ENCODE assay signal across 8 cellular contexts in the genomic region with DNA sequence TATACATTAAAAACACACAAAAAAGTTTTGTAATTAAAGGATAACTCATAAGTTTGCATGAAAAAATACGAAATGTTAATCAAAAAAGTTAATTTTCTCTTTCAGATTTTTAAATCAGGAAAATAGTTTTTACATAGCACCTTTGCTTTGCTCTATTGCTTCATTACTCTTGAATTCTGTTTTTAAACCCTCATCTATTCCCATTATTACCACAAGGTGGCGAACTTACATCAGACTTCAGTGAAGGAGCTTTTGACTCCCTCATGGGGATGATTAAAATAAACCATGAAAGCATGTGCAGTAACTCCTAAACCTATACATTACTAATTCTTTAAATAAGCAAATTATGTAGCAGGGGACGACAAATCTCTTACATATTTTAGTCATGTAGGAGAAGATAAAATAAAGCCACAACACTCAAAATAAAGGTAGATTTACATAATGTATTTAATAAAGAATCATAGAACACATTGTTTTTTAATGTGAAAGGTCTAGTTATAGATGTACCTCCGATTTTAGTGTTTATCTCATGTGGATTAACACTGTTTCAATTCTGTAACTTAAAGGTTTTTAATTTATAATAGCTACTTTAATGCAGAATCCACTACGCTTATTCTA.
DNase-seq lines count a peak whose midpoint lies in the region; ATAC-seq and TF ChIP-seq lines count a peak whose summit lies in the region.

No MANE protein-coding gene starts in this region.

- no peaks in the 10 kb centered on the region for H3K36me3 ChIP-seq in ascending aorta
- no peaks in the 10 kb centered on the region for H3K36me3 ChIP-seq in uterus

- no peak overlapping the region for H3K27ac Mint-ChIP-seq in CD14-positive monocyte

- no peak overlapping the region for H3K4me3 ChIP-seq in ascending aorta
- H3K4me3 ChIP-seq in uterus, result no peak overlapping the region

- intact Hi-C loops in CD14-positive monocyte (cut with micrococcal nuclease) (no loop called here), ascending aorta (cut with DNase I) (no loop called here), uterus (cut with DNase I; ENCODE audit: low total_unique reads) (no loop called here)

- no peaks in the 10 kb centered on the region for H3K36me3 Mint-ChIP-seq in CD14-positive monocyte

- ATAC-seq in GM18870 (IDR thresholded peaks at IDR 0.05; ENCODE audit: unreplicated experiment) (peak; percentile 89), HG03159 (IDR thresholded peaks at IDR 0.05; ENCODE audit: unreplicated experiment) (peak; percentile 92)

- H3K4me1 ChIP-seq in ascending aorta (no peaks in the 10 kb centered on the region), uterus (no peaks in the 10 kb centered on the region)

- no peaks in the 10 kb centered on the region for H3K4me1 Mint-ChIP-seq in CD14-positive monocyte

- H3K27me3 Mint-ChIP-seq in CD14-positive monocyte (ENCODE audit: low read depth in 3 of 3), result peaks cover 1 to 2% (median 2%) of the 10 kb centered on the region in 3 donors

- no peak overlapping the region for H3K27ac ChIP-seq in ascending aorta
- no peak overlapping the region for H3K27ac ChIP-seq in uterus

- no peak overlapping the region for H3K4me3 Mint-ChIP-seq in CD14-positive monocyte

- H3K9me3 Mint-ChIP-seq in CD14-positive monocyte, result no peaks in the 10 kb centered on the region

- no peaks in the 10 kb centered on the region for H3K9me3 ChIP-seq in ascending aorta
- no peaks in the 10 kb centered on the region for H3K9me3 ChIP-seq in uterus

- TF ChIP-seq POLR2A in uterus (IDR thresholded peaks at IDR 0.05), result no peak

- TF ChIP-seq CTCF in CD14-positive monocyte (IDR thresholded peaks at IDR 0.05), result peak; percentile 71
- TF ChIP-seq CTCF in ascending aorta (IDR thresholded peaks at IDR 0.05), result peak in 2 of 3 experiments; percentile 51 to 56
- peak; percentile 41 to 65 (median 48) for TF ChIP-seq CTCF in uterus (IDR thresholded peaks at IDR 0.05)

- DNase-seq in CD14-positive monocyte (ENCODE audit: low spot score) (no peak), NCI-H2227 treated with DMSO at 0.1 percent for 48 hours (lab: John Stamatoyannopoulos, UW) (peak; percentile 16), ascending aorta (ENCODE audit: low spot score in 2 of 2) (no peak), iPS-NIHi7 (ENCODE audit: extremely low spot score) (peak; percentile 35), uterus (no peak), 8988T (no peak)

- H3K27me3 ChIP-seq in ascending aorta (no peaks in the 10 kb centered on the region), uterus (no peaks in the 10 kb centered on the region)

Comparison
In these comparisons a context has a peak if more than half of its experiments do, and no peak if none do; other contexts are left out.
1. DNase-seq: peak in NCI-H2227 treated with DMSO at 0.1 percent for 48 hours (single experiment) and iPS-NIHi7 (single experiment); none in CD14-positive monocyte (single experiment), ascending aorta (0 of 2), uterus (0 of 2) and 8988T (single experiment).
2. Peak in every context shown above with its lines, with median percentiles within 50 percentile points of each other: CTCF ChIP-seq.